Comparison of ENCODE assay signal across 25 cellular contexts in genomic region chr1:205451202-205451601, GRCh38. TPM values are rescaled to one million over a fixed set of nuclear protein-coding genes. Genes with fewer than 3 reads are reported as not detected.
DNase-seq lines count a peak whose midpoint lies in the region; ATAC-seq and TF ChIP-seq lines count a peak whose summit lies in the region.
"Had no signal": no experiment of that assay in that cellular context is flagged by ENCODE, and none has a peak within 500 bp of the region (broad histone marks: within the 10 kb centered on the region; RNA-seq: fewer than 3 reads in every experiment).

No MANE protein-coding gene starts in this region.

- H3K9me3 ChIP-seq in ES-I3 (ENCODE audit: control insufficient read depth, insufficient read depth, low read length) (no peaks in the 10 kb centered on the region), RWPE2 (ENCODE audit: severe bottlenecking) (no peaks in the 10 kb centered on the region), neuronal stem cell (replicated peaks in 1 of 2; ENCODE audit: control insufficient read depth in 2 of 2, insufficient read depth in 1 of 2, low read depth in 1 of 2, low read length in 2 of 2) (no peaks in the 10 kb centered on the region), body of pancreas (no peaks in the 10 kb centered on the region)
- H3K9me3 ChIP-seq: lower lobe of right lung, prostate gland had no signal

- TF ChIP-seq POLR2A in body of pancreas (IDR thresholded peaks at IDR 0.05), result no peak

- no peak overlapping the region for H2BK12ac ChIP-seq in neuronal stem cell (ENCODE audit: low read length)

- H3K4me3 ChIP-seq in RWPE2 (ENCODE audit: severe bottlenecking), result no peak overlapping the region
- H3K4me3 ChIP-seq in neuronal stem cell (ENCODE audit: low read length in 2 of 2), result no peak overlapping the region
- H3K4me3 ChIP-seq in body of pancreas, result no peak overlapping the region
- H3K4me3 ChIP-seq: lower lobe of right lung, prostate gland, skin epidermis had no signal

- WGBS in neuronal stem cell (ENCODE audit: extremely low coverage in 2 of 2, insufficient read length in 2 of 2, insufficient replicate concordance in 1 of 2), 2 donors, result no CpG with 5 or more reads among the region's 5 CpGs
- WGBS in body of pancreas, 2 donors, result 52 to 55% methylated on average over 5 of the region's 5 CpGs

- peak overlapping the region; percentile 85 for H2AK5ac ChIP-seq in neuronal stem cell (ENCODE audit: low read depth, low read length)

- intact Hi-C loops in body of pancreas (cut with DNase I), result no loop called here

- TF ChIP-seq CTCF in RWPE2 (IDR thresholded peaks at IDR 0.05; ENCODE audit: poor library complexity, severe bottlenecking), result no peak
- no peak for TF ChIP-seq CTCF in foreskin keratinocyte (conservative IDR thresholded peaks at IDR 0.05)
- TF ChIP-seq CTCF in body of pancreas (IDR thresholded peaks at IDR 0.05), result no peak

- peaks cover 3% of the 10 kb centered on the region for H3K79me1 ChIP-seq in neuronal stem cell (ENCODE audit: low read depth, low read length)

- H3K27ac ChIP-seq in RWPE2 (ENCODE audit: poor library complexity, severe bottlenecking) (peak overlapping the region; percentile 93), foreskin keratinocyte (peak overlapping the region; percentile 94), neuronal stem cell (replicated peaks; ENCODE audit: low read length) (peak overlapping the region; percentile 99), body of pancreas (no peak overlapping the region)
- H3K27ac ChIP-seq: lower lobe of right lung, prostate gland, VCaP had no signal

- no peak for ATAC-seq in RWPE2 (ENCODE audit: low read depth)
- no peak for ATAC-seq in foreskin keratinocyte
- no peak for ATAC-seq in body of pancreas
- ATAC-seq: lower lobe of right lung, T-helper 17 cell had no signal

- peak overlapping the region; percentile 51 for H3K4me2 ChIP-seq in neuronal stem cell (ENCODE audit: insufficient read depth, low read length, poor library complexity, severe bottlenecking)

- no peak overlapping the region for H2BK15ac ChIP-seq in neuronal stem cell (ENCODE audit: low read length)

- H4K91ac ChIP-seq in neuronal stem cell (ENCODE audit: low read depth, low read length, poor library complexity), result no peak overlapping the region

- peaks cover 2% of the 10 kb centered on the region; the same call in 1 of the 2 replicates for H3K36me3 ChIP-seq in ES-I3 (ENCODE audit: insufficient read depth, low read length)
- H3K36me3 ChIP-seq in RWPE2 (ENCODE audit: low read depth), result peaks cover 6% of the 10 kb centered on the region; the same call in 1 of the 2 replicates
- peaks cover 0 to 12% of the 10 kb centered on the region in 2 donors for H3K36me3 ChIP-seq in neuronal stem cell (replicated peaks in 1 of 2; ENCODE audit: control insufficient read depth in 2 of 2, insufficient read depth in 2 of 2, low read length in 2 of 2)
- H3K36me3 ChIP-seq in body of pancreas (replicated peaks in 1 of 2; ENCODE audit: insufficient read depth in 1 of 2, low read depth in 2 of 2), result no peaks in the 10 kb centered on the region
- H3K36me3 ChIP-seq: lower lobe of right lung, prostate gland had no signal

- H2BK120ac ChIP-seq in neuronal stem cell (ENCODE audit: low read depth, low read length), result no peak overlapping the region

- H3K14ac ChIP-seq in neuronal stem cell (ENCODE audit: low read length), result no peak overlapping the region

- H3K4ac ChIP-seq in neuronal stem cell (ENCODE audit: low read length), result no peak overlapping the region

- H3K18ac ChIP-seq in neuronal stem cell (ENCODE audit: low read length), result peak overlapping the region; percentile 95

- H3K9ac ChIP-seq in ES-I3 (ENCODE audit: low read depth, low read length) (peak overlapping the region; percentile 20), neuronal stem cell (ENCODE audit: low read depth, low read length, poor library complexity) (no peak overlapping the region)

- DNase-seq in RWPE2 (ENCODE audit: low spot score) (no peak), foreskin keratinocyte (peak; percentile 37 to 65), neuronal stem cell (ENCODE audit: low spot score) (no peak), middle frontal gyrus (ENCODE audit: extremely low spot score, low spot score) (no peak), body of pancreas (no peak), NOMO-1 treated with dmso at 0.1 percent for 144 hours (lab: John Stamatoyannopoulos, UW; ENCODE audit: unreplicated experiment) (no peak), HPDE6-E6E7 (ENCODE audit: extremely low spot score) (no peak)
- DNase-seq: activated CD4-positive, alpha-beta memory T cell treated with anti-CD3 and anti-CD28 coated beads for 36 hours; activated naive CD4-positive, alpha-beta T cell treated with anti-CD3 and anti-CD28 coated beads, Interleukin-2, amount 10 ng/mL, durations not matched to agents 7 days and 5 days; activated T-cell treated with anti-CD3 and anti-CD28 coated beads for 4 hours; anterior cingulate cortex; DMS153; effector memory CD4-positive, alpha-beta T cell; head of caudate nucleus; lower lobe of right lung; NCI-H1105; NCI-H526 treated with DMSO at 0.1 percent for 48 hours; stimulated activated CD4-positive, alpha-beta T cell treated with anti-CD3 and anti-CD28 coated beads, Interleukin-4, amount 100 ng/mL, for 24 hours; T-helper 17 cell had no signal

- H4K8ac ChIP-seq in neuronal stem cell (ENCODE audit: low read depth, low read length), result no peak overlapping the region

- H3K4me1 ChIP-seq in ES-I3 (ENCODE audit: insufficient read depth, low read length) (peaks cover 65% of the 10 kb centered on the region), RWPE2 (ENCODE audit: insufficient read depth, poor library complexity, severe bottlenecking) (peaks cover 20% of the 10 kb centered on the region), foreskin keratinocyte (peaks cover 26% of the 10 kb centered on the region), neuronal stem cell (ENCODE audit: control insufficient read depth in 2 of 2, insufficient read depth in 1 of 2, low read depth in 1 of 2, low read length in 2 of 2) (peaks cover 38 to 50% of the 10 kb centered on the region in 2 donors), body of pancreas (peaks cover 26% of the 10 kb centered on the region)

- no peak overlapping the region for H2AFZ ChIP-seq in neuronal stem cell (ENCODE audit: low read length)

- peak overlapping the region; percentile 88 for H2BK5ac ChIP-seq in neuronal stem cell (ENCODE audit: low read length)

- no peak overlapping the region for H3K23ac ChIP-seq in neuronal stem cell (ENCODE audit: low read depth, low read length, poor library complexity)

- H3K27me3 ChIP-seq in RWPE2 (ENCODE audit: insufficient read depth, poor library complexity, severe bottlenecking), result peaks cover 14% of the 10 kb centered on the region
- H3K27me3 ChIP-seq in foreskin keratinocyte, result peaks cover 18% of the 10 kb centered on the region
- H3K27me3 ChIP-seq in neuronal stem cell (ENCODE audit: control insufficient read depth in 3 of 3, insufficient read depth in 3 of 3, low read depth in 1 of 3, low read length in 3 of 3), result peaks cover 0 to 55% (median 0%) of the 10 kb centered on the region in 3 experiments
- peaks cover 0 to 21% of the 10 kb centered on the region in 2 donors for H3K27me3 ChIP-seq in body of pancreas

RNA-seq across cellular contexts. Expression of gene BLACAT1, which starts 4.6 kb away (rescaled TPM):
- total RNA-seq in foreskin keratinocyte (1.7 and 2.4 TPM in 2 replicates), body of pancreas (1 to 10 TPM in 1 of 2 donors, not detected in 1; 1.0 TPM)
- 0.82 and 1.0 TPM in 2 replicates for polyA plus RNA-seq in foreskin keratinocyte
- 75.0 TPM for polyA plus RNA-seq in neuronal stem cell (2013, experiment 1 of 2)
- polyA plus RNA-seq in neuronal stem cell (2013, experiment 2 of 2), result 75.3 TPM
- total RNA-seq: fibroblast of lung, LHCN-M2 had no signal
- polyA plus RNA-seq: fibroblast of lung had no signal

RNA-seq across cellular contexts. Expression of gene LEMD1, which starts 29.3 kb away (rescaled TPM):
- total RNA-seq in foreskin keratinocyte (1.8 and 2.8 TPM in 2 replicates), body of pancreas (not detected)
- polyA plus RNA-seq in foreskin keratinocyte, result 0.68 and 0.69 TPM in 2 replicates
- polyA plus RNA-seq in neuronal stem cell (2013, experiment 1 of 2), result 108 TPM
- polyA plus RNA-seq in neuronal stem cell (2013, experiment 2 of 2), result 112 TPM
- total RNA-seq: fibroblast of lung, LHCN-M2, lower lobe of right lung, T-helper 17 cell had no signal
- polyA plus RNA-seq: fibroblast of lung had no signal

RNA-seq across cellular contexts. Expression of gene CDK18, which starts 53.3 kb away (rescaled TPM):
- total RNA-seq in foreskin keratinocyte (13.5 and 14.2 TPM in 2 replicates), body of pancreas (10 to 100 TPM; 28.0 to 28.7 TPM)
- 13.4 and 13.7 TPM in 2 replicates for polyA plus RNA-seq in foreskin keratinocyte
- polyA plus RNA-seq in neuronal stem cell (2013, experiment 1 of 2), result 25.8 TPM
- polyA plus RNA-seq in neuronal stem cell (2013, experiment 2 of 2), result 25.5 TPM

Comparison
In these comparisons a context has a peak if more than half of its experiments do, and no peak if none do; other contexts are left out.
1. DNase-seq: peak in foreskin keratinocyte (2 of 2); none in RWPE2 (single experiment), neuronal stem cell (single experiment), middle frontal gyrus (single experiment), body of pancreas (0 of 4), NOMO-1 treated with dmso at 0.1 percent for 144 hours (single experiment) and HPDE6-E6E7 (single experiment).
2. H3K27ac ChIP-seq: peak in RWPE2 (single experiment), foreskin keratinocyte (single experiment) and neuronal stem cell (single experiment); none in body of pancreas (0 of 4).